In the genomic region with DNA sequence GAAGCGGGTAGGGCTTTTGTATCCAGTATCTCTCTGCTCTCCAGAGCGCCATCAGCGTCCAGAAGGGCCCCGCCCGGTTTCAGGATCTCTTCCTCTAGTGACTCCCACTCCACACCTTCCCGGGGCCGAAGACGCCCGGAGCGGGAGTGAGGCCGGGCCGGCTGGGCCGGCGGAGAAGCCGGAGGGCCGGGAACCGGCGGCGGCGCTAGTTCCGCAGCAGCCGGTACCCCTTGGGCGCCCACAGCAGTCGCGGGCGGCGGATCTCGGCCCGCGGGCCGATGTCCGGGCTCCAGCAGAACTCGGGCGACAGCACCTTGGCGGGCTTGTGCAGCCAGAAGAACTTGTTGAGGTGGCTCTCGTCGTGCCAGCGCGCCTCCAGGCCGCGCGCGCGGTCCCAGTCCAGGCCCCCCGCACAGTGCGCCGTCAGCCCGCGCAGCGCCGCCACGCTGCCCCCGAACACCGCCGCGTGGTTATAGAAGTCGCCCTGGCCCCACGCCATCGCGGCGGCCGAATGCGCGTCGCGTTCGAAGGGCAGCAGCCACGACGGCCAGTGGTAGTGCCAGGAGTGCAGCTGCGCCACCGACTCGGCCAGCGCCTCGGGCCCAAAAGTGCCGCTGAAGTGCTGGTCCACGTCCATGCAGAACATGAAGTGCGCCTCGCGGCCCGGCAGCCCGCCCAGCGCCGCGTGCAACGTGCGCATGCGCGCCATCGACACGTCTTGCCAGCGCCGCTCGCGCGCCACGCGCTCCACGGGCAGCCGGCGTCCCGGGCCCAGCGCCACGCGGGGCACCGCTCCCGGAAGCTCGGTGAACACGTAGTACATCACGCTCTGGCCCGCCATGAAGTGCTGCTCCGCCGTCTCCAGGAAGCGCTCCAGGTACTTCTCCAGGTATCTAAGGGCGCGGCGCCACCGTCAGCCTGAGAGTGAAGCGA, we compare ENCODE assay signal across 14 cellular contexts. TPM values are rescaled to one million over a fixed set of nuclear protein-coding genes. Genes with fewer than 3 reads are reported as not detected.
A peak's percentile ranks its signal among the peaks of the same experiment; 100 is the strongest.
DNase-seq lines count a peak whose midpoint lies in the region; ATAC-seq, FAIRE-seq and TF ChIP-seq lines count a peak whose summit lies in the region.
"Had no signal": no experiment of that assay in that cellular context is flagged by ENCODE, and none has a peak within 500 bp of the region (broad histone marks: within the 10 kb centered on the region; RNA-seq: fewer than 3 reads in every experiment).

No MANE protein-coding gene starts in this region.

- no peak overlapping the region for H3K9ac ChIP-seq in endothelial cell of umbilical vein (replicated peaks; ENCODE audit: extremely low read depth, insufficient read depth, low read length)
- no peak overlapping the region for H3K9ac ChIP-seq in HepG2 (ENCODE audit: insufficient read depth, low read depth, low read length)

- H3K27ac ChIP-seq in endothelial cell of umbilical vein (ENCODE audit: insufficient read depth, low read depth, low read length): no peak overlapping the region
- no peak overlapping the region for H3K27ac ChIP-seq in HepG2 (ENCODE audit: extremely low read length, insufficient read depth, low read length)
- no peak overlapping the region for H3K27ac ChIP-seq in spleen
- H3K27ac ChIP-seq: HL-60 had no signal

- H3K4me3 ChIP-seq in endothelial cell of umbilical vein (replicated peaks in 1 of 3; ENCODE audit: insufficient read depth in 1 of 3, low read depth in 1 of 3, low read length in 3 of 3) (peak overlapping the region in 1 of 3 experiments; percentile 15), HepG2 (replicated peaks in 1 of 3; ENCODE audit: insufficient read depth in 1 of 3, low read depth in 2 of 3, low read length in 3 of 3) (no peak overlapping the region), spleen (peak overlapping the region in 7 of 8 donors; percentile 4 to 58 (median 25))

- H3K36me3 ChIP-seq in endothelial cell of umbilical vein (ENCODE audit: control insufficient read depth in 2 of 2, extremely low read depth in 1 of 2, insufficient read depth in 2 of 2, low read length in 2 of 2) (no peaks in the 10 kb centered on the region), HepG2 (replicated peaks in 1 of 2; ENCODE audit: control insufficient read depth in 1 of 2, insufficient read depth in 2 of 2, low read length in 2 of 2) (no peaks in the 10 kb centered on the region), spleen (peaks cover 0 to 1% (median 0%) of the 10 kb centered on the region in 6 donors)
- H3K36me3 ChIP-seq: uterus had no signal

- H3K27me3 ChIP-seq in endothelial cell of umbilical vein (ENCODE audit: control insufficient read depth in 2 of 2, insufficient read depth in 2 of 2, low read length in 2 of 2) (peaks cover 0 to 9% of the 10 kb centered on the region in 2 experiments), HepG2 (ENCODE audit: control insufficient read depth in 1 of 2, insufficient read depth in 2 of 2, low read length in 2 of 2) (peaks cover 0 to 9% of the 10 kb centered on the region in 2 experiments; a peak in 1 of 5 replicates), spleen (replicated peaks in 1 of 7) (peaks cover 0 to 27% (median 11%) of the 10 kb centered on the region in 7 donors)
- H3K27me3 ChIP-seq: uterus had no signal

- CTCF ChIA-PET in endothelial cell of umbilical vein (lab: Charles Lee) (interaction anchor here (1.6 to 2.3 kb wide), 2 partner anchors 11 to 14 kb away, joined by 5 to 16 read pairs; a partner anchor contains a TSS), HepG2 (lab: Yijun Ruan, JAX; ENCODE audit: low intra/inter-chr PET ratio, low total read pairs) (no interaction called here)

- intact Hi-C loops in endothelial cell of umbilical vein (cut with micrococcal nuclease): no loop called here
- intact Hi-C loops in HepG2 (cut with micrococcal nuclease; ENCODE audit: unreplicated experiment): no loop called here
- intact Hi-C loops in spleen (cut with DNase I; ENCODE audit: low total_unique reads): no loop called here

- H3K9me3 ChIP-seq in endothelial cell of umbilical vein (replicated peaks; ENCODE audit: control insufficient read depth, insufficient read depth, low read length) (no peaks in the 10 kb centered on the region), HepG2 (ENCODE audit: low read length) (no peaks in the 10 kb centered on the region), spleen (no peaks in the 10 kb centered on the region)
- H3K9me3 ChIP-seq: uterus had no signal

- DNase-seq in HUDEP-2 (lab: John Stamatoyannopoulos, UW; ENCODE audit: unreplicated experiment in 76 of 76) (peak in 61 of 76 experiments; percentile 1 to 61 (median 40)), endothelial cell of umbilical vein (ENCODE audit: low read depth, low spot score) (peak; percentile 38), HepG2 (ENCODE audit: low spot score) (no peak), spleen (peak; percentile 75), NCI-H226 (no peak), 8988T (no peak)
- DNase-seq: DND-41; NCI-H1930; stimulated activated CD4-positive, alpha-beta T cell treated with anti-CD3 and anti-CD28 coated beads, Interleukin-4, amount 100 ng/mL, for 24 hours had no signal

- 91% methylated on average over 105 of the region's 118 CpGs for WGBS in HepG2 (ENCODE audit: low lambda C conversion rate)
- WGBS in spleen, 5 donors: 15 to 74% (median 21%) methylated on average over 10 to 118 of the region's 118 CpGs

- in situ Hi-C loops in HepG2 (cut with HindIII; ENCODE audit: extremely low pct_ligation_motif_present, low pct_unique_long_range_greater_than_20kb): no loop called here

- POLR2A ChIA-PET in endothelial cell of umbilical vein (lab: Charles Lee) (no interaction called here), HepG2 (lab: Yijun Ruan, JAX) (no interaction called here)

- TF ChIP-seq POLR2A in endothelial cell of umbilical vein (IDR thresholded peaks at IDR 0.05; ENCODE audit: low read depth, low read length) (no peak), HepG2 (IDR thresholded peaks at IDR 0.05; ENCODE audit: insufficient read depth in 1 of 2, low read depth in 2 of 2, low read length in 2 of 2) (no peak), spleen (IDR thresholded peaks at IDR 0.05) (no peak)

- ATAC-seq in HepG2 (no peak), HG03521 (IDR thresholded peaks at IDR 0.05; ENCODE audit: unreplicated experiment) (no peak), GM18858 (IDR thresholded peaks at IDR 0.05; ENCODE audit: unreplicated experiment) (no peak)

- H2AFZ ChIP-seq in endothelial cell of umbilical vein (ENCODE audit: low read depth, low read length): peak overlapping the region; percentile 96
- no peak overlapping the region for H2AFZ ChIP-seq in HepG2 (ENCODE audit: low read length)

- H3K9me1 ChIP-seq in endothelial cell of umbilical vein (replicated peaks; ENCODE audit: control insufficient read depth, extremely low read depth, insufficient read depth, low read length): no peaks in the 10 kb centered on the region

- H3K4me2 ChIP-seq in endothelial cell of umbilical vein (ENCODE audit: insufficient read depth, low read length) (peak overlapping the region; percentile 35), HepG2 (ENCODE audit: low read depth, low read length) (no peak overlapping the region)

- no peak for TF ChIP-seq RAD21 in HepG2 (CRISPR knock-in tag; IDR thresholded peaks at IDR 0.05)

- FAIRE-seq in endothelial cell of umbilical vein (lab: Jason Lieb, UNC) (no peak), HepG2 (lab: Jason Lieb, UNC) (no peak)

- H3K4me1 ChIP-seq in endothelial cell of umbilical vein (ENCODE audit: control insufficient read depth, extremely low read depth, insufficient read depth, low read length) (peaks cover 2% of the 10 kb centered on the region), HepG2 (ENCODE audit: insufficient read depth, low read length) (0 out of 2 replicates have a peak, but pooled peaks cover 5% of the 10 kb centered on the region), spleen (peaks cover 8 to 29% (median 17%) of the 10 kb centered on the region in 6 donors)

- TF ChIP-seq EP300 in HepG2 (IDR thresholded peaks at IDR 0.05; ENCODE audit: low read depth in 2 of 2, low read length in 2 of 2): no peak
- TF ChIP-seq EP300 in HepG2 (CRISPR knock-in tag; IDR thresholded peaks at IDR 0.05; ENCODE audit: borderline replicate concordance): no peak

- dilution Hi-C loops in endothelial cell of umbilical vein (cut with MboI; ENCODE audit: extremely low pct_ligation_motif_present, low sequenced_read_pairs): no loop called here

- H4K20me1 ChIP-seq in endothelial cell of umbilical vein (replicated peaks; ENCODE audit: control insufficient read depth, extremely low read depth, insufficient read depth, low read length) (no peaks in the 10 kb centered on the region), HepG2 (ENCODE audit: insufficient read depth, low read length) (no peaks in the 10 kb centered on the region)

- no peak for TF ChIP-seq CTCF in endothelial cell of umbilical vein (IDR thresholded peaks at IDR 0.05; ENCODE audit: extremely low read depth in 1 of 2, insufficient read depth in 1 of 2, low read depth in 1 of 2, low read length in 2 of 2)
- no peak for TF ChIP-seq CTCF in HepG2 (CRISPR knock-in tag; IDR thresholded peaks at IDR 0.05)
- TF ChIP-seq CTCF in spleen (IDR thresholded peaks at IDR 0.05 in 8 of 11, conservative IDR thresholded peaks at IDR 0.05 in 3 of 11): no peak

- no peaks in the 10 kb centered on the region for H3K79me2 ChIP-seq in endothelial cell of umbilical vein (ENCODE audit: control insufficient read depth, insufficient read depth, low read length)
- no peaks in the 10 kb centered on the region for H3K79me2 ChIP-seq in HepG2 (ENCODE audit: insufficient read depth, low read length)

- no TSS peak for BruUV-seq in endothelial cell of umbilical vein (replicated peaks; lab: Mats Ljungman, UMichigan)
- no TSS peak for BruUV-seq in HepG2 (replicated peaks; lab: Mats Ljungman, UMichigan)

RNA-seq across cellular contexts. Expression of a gene that starts 14.1 kb away (rescaled TPM):
- total RNA-seq in endothelial cell of umbilical vein (not detected in 2 replicates), HepG2 (2016; rRNA removed; fragmentation: Illumina TruSeq; extraction: Trizol) (not detected in 2 replicates), spleen (1 to 10 TPM in 1 of 7 donors, under 1 TPM in 1, not detected in 5; 0.47 to 1.6 TPM)
- polyA plus RNA-seq in endothelial cell of umbilical vein (0.11 TPM in 1 of 2 replicates, not detected in the other), HepG2 (2011; rRNA removed) (not detected in 2 replicates), spleen (under 1 TPM in 1 of 3 donors, not detected in 2; 0.10 TPM)
- polyA plus RNA-seq in endothelial cell of umbilical vein (2011; cell fraction: cytosol; rRNA removed): not detected in 2 replicates
- polyA plus RNA-seq in endothelial cell of umbilical vein (2011; cell fraction: nucleus; rRNA removed): not detected in 2 replicates
- not detected in 2 replicates for polyA plus RNA-seq in endothelial cell of umbilical vein (2012)
- polyA minus RNA-seq in endothelial cell of umbilical vein: not detected in 2 replicates
- not detected for polyA minus RNA-seq in endothelial cell of umbilical vein (2011; cell fraction: cytosol; rRNA and poly(A)+ RNA removed)
- polyA minus RNA-seq in endothelial cell of umbilical vein (2011; cell fraction: nucleus; rRNA and poly(A)+ RNA removed): 0.43 TPM in 1 of 2 replicates, not detected in the other
- total RNA-seq in HepG2 (2016; cell fraction: cytosol; rRNA removed; fragmentation: Illumina TruSeq; extraction: Trizol; ENCODE audit: low read depth): not detected in 2 replicates
- not detected in 2 replicates for total RNA-seq in HepG2 (2016; cell fraction: insoluble cytoplasmic fraction; rRNA removed; fragmentation: Illumina TruSeq; extraction: Trizol)
- total RNA-seq in HepG2 (2016; cell fraction: membrane; rRNA removed; fragmentation: Illumina TruSeq; extraction: Trizol): not detected in 2 replicates
- not detected in 2 replicates for total RNA-seq in HepG2 (2016; cell fraction: nucleus; rRNA removed; fragmentation: Illumina TruSeq; extraction: Trizol)
- polyA plus RNA-seq in HepG2 (2011; cell fraction: cytosol; rRNA removed): not detected in 2 replicates
- polyA plus RNA-seq in HepG2 (2011; cell fraction: nucleus; rRNA removed): not detected in 2 replicates
- not detected in 2 replicates for polyA plus RNA-seq in HepG2 (2012)
- not detected in 2 replicates for polyA plus RNA-seq in HepG2 (2016; cell fraction: cytosol; fragmentation: Illumina TruSeq; extraction: Trizol; ENCODE audit: low read depth)
- polyA plus RNA-seq in HepG2 (2016; cell fraction: insoluble cytoplasmic fraction; fragmentation: Illumina TruSeq; extraction: Trizol; ENCODE audit: low read depth): not detected in 2 replicates
- not detected in 2 replicates for polyA plus RNA-seq in HepG2 (2016; cell fraction: membrane; fragmentation: Illumina TruSeq; extraction: Trizol; ENCODE audit: low read depth)
- polyA plus RNA-seq in HepG2 (2016; cell fraction: nucleus; fragmentation: Illumina TruSeq; extraction: Trizol; ENCODE audit: insufficient read depth, low read depth): not detected in 2 replicates
- not detected in 2 replicates for polyA minus RNA-seq in HepG2 (2011; rRNA and poly(A)+ RNA removed; ENCODE audit: low replicate concordance)
- not detected in 2 replicates for polyA minus RNA-seq in HepG2 (2011; cell fraction: cytosol; rRNA and poly(A)+ RNA removed)
- polyA minus RNA-seq in HepG2 (2011; cell fraction: nucleus; rRNA and poly(A)+ RNA removed): not detected in 2 replicates
- total RNA-seq: mucosa of gallbladder had no signal

RNA-seq across cellular contexts. Expression of a gene that starts 50.5 kb away (rescaled TPM):
- total RNA-seq in endothelial cell of umbilical vein (35.3 and 36.9 TPM in 2 replicates), HepG2 (2016; rRNA removed; fragmentation: Illumina TruSeq; extraction: Trizol) (8.3 TPM in 2 replicates), spleen (10 to 100 TPM; 19.9 to 47.0 (median 26.3) TPM)
- polyA plus RNA-seq in endothelial cell of umbilical vein (28.4 and 48.0 TPM in 2 replicates), HepG2 (2011; rRNA removed) (14.2 and 16.6 TPM in 2 replicates), spleen (10 to 100 TPM in 2 of 3 donors, 1 to 10 TPM in 1; 8.7 to 14.8 (median 11.7) TPM)
- polyA plus RNA-seq in endothelial cell of umbilical vein (2011; cell fraction: cytosol; rRNA removed): 13.6 and 17.0 TPM in 2 replicates
- 12.8 and 18.7 TPM in 2 replicates for polyA plus RNA-seq in endothelial cell of umbilical vein (2011; cell fraction: nucleus; rRNA removed)
- polyA plus RNA-seq in endothelial cell of umbilical vein (2012): 13.8 and 15.2 TPM in 2 replicates
- 17.2 and 19.7 TPM in 2 replicates for polyA minus RNA-seq in endothelial cell of umbilical vein
- 6.8 TPM for polyA minus RNA-seq in endothelial cell of umbilical vein (2011; cell fraction: cytosol; rRNA and poly(A)+ RNA removed)
- 18.1 and 18.5 TPM in 2 replicates for polyA minus RNA-seq in endothelial cell of umbilical vein (2011; cell fraction: nucleus; rRNA and poly(A)+ RNA removed)
- total RNA-seq in HepG2 (2016; cell fraction: cytosol; rRNA removed; fragmentation: Illumina TruSeq; extraction: Trizol; ENCODE audit: low read depth): 6.7 and 7.0 TPM in 2 replicates
- total RNA-seq in HepG2 (2016; cell fraction: insoluble cytoplasmic fraction; rRNA removed; fragmentation: Illumina TruSeq; extraction: Trizol): 7.8 and 9.0 TPM in 2 replicates
- total RNA-seq in HepG2 (2016; cell fraction: membrane; rRNA removed; fragmentation: Illumina TruSeq; extraction: Trizol): 16.5 and 17.3 TPM in 2 replicates
- 6.2 and 7.0 TPM in 2 replicates for total RNA-seq in HepG2 (2016; cell fraction: nucleus; rRNA removed; fragmentation: Illumina TruSeq; extraction: Trizol)
- polyA plus RNA-seq in HepG2 (2011; cell fraction: cytosol; rRNA removed): 5.7 and 9.0 TPM in 2 replicates
- 18.1 and 28.2 TPM in 2 replicates for polyA plus RNA-seq in HepG2 (2011; cell fraction: nucleus; rRNA removed)
- 14.1 and 14.8 TPM in 2 replicates for polyA plus RNA-seq in HepG2 (2012)
- 9.7 and 10.9 TPM in 2 replicates for polyA plus RNA-seq in HepG2 (2016; cell fraction: cytosol; fragmentation: Illumina TruSeq; extraction: Trizol; ENCODE audit: low read depth)
- polyA plus RNA-seq in HepG2 (2016; cell fraction: insoluble cytoplasmic fraction; fragmentation: Illumina TruSeq; extraction: Trizol; ENCODE audit: low read depth): 16.7 and 21.5 TPM in 2 replicates
- 25.7 and 28.3 TPM in 2 replicates for polyA plus RNA-seq in HepG2 (2016; cell fraction: membrane; fragmentation: Illumina TruSeq; extraction: Trizol; ENCODE audit: low read depth)
- 26.0 and 26.9 TPM in 2 replicates for polyA plus RNA-seq in HepG2 (2016; cell fraction: nucleus; fragmentation: Illumina TruSeq; extraction: Trizol; ENCODE audit: insufficient read depth, low read depth)
- 11.9 and 29.1 TPM in 2 replicates for polyA minus RNA-seq in HepG2 (2011; rRNA and poly(A)+ RNA removed; ENCODE audit: low replicate concordance)
- 9.2 and 12.5 TPM in 2 replicates for polyA minus RNA-seq in HepG2 (2011; cell fraction: cytosol; rRNA and poly(A)+ RNA removed)
- 6.3 and 7.6 TPM in 2 replicates for polyA minus RNA-seq in HepG2 (2011; cell fraction: nucleus; rRNA and poly(A)+ RNA removed)

Comparison
In these comparisons a context has a peak if more than half of its experiments do, and no peak if none do; other contexts are left out.
1. DNase-seq: peak in HUDEP-2 (61 of 76), endothelial cell of umbilical vein (single experiment) and spleen (single experiment); none in HepG2 (single experiment), NCI-H226 (single experiment) and 8988T (single experiment).
2. H3K4me3 ChIP-seq: peak in spleen (7 of 8); none in HepG2 (0 of 3).